In the genomic region with DNA sequence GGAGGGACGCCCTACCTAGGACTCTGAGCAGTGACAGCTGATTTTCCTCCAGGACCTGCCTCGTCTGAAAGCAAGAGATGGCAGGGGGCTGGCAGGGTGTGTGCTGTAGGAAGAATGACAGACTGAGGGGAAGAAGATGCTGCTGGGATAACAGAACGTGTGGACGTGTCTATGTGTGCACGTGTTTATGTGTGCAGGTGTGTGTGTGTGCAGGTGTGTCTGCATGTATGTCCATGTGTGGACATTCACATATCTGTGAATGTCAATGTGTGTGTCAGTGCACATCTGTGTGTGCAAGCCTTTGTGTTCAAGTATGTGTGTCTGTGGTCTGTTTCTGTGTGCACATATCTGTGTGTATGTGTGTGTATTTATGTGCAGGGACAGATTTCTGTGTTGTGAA, we compare ENCODE assay signal across 20 cellular contexts.
DNase-seq lines count a peak whose midpoint lies in the region; ATAC-seq, FAIRE-seq and TF ChIP-seq lines count a peak whose summit lies in the region.
"Had no signal": no experiment of that assay in that cellular context is flagged by ENCODE, and none has a peak within 500 bp of the region (broad histone marks: within the 10 kb centered on the region; RNA-seq: fewer than 3 reads in every experiment).

No MANE protein-coding gene starts in this region.

- FAIRE-seq in D721Med (lab: Jason Lieb, UNC), result peak; percentile 25
- FAIRE-seq: GM12878, GM19239 had no signal

- peak overlapping the region; percentile 45 for H3K23ac ChIP-seq in mesendoderm (ENCODE audit: low read length)

- WGBS in mesendoderm (ENCODE audit: extremely low coverage, insufficient coverage, low lambda C conversion rate), result no CpG with 5 or more reads among the region's 5 CpGs

- no peak overlapping the region for H2BK15ac ChIP-seq in mesendoderm (replicated peaks; ENCODE audit: low read depth)

- no peak overlapping the region for H3K4me3 ChIP-seq in mesendoderm (ENCODE audit: low read length)
- no peak overlapping the region for H3K4me3 ChIP-seq in osteoblast (ENCODE audit: insufficient read depth, low read length)
- H3K4me3 ChIP-seq in PC-9, result no peak overlapping the region
- H3K4me3 ChIP-seq: BLaER1 treated with 17β-estradiol and CSF1 and Interleukin-3, amounts not matched to agents 10 nM and 100 nM; GM12878; GM23248; HAP-1 had no signal

- H3K18ac ChIP-seq in mesendoderm (ENCODE audit: low read length), result no peak overlapping the region

- H3K9me3 ChIP-seq in T-helper 17 cell (ENCODE audit: control insufficient read depth, low read length, poor library complexity, severe bottlenecking) (no peaks in the 10 kb centered on the region), osteoblast (ENCODE audit: low read depth, low read length) (no peaks in the 10 kb centered on the region), PC-9 (ENCODE audit: insufficient read depth, low read depth) (no peaks in the 10 kb centered on the region)
- H3K9me3 ChIP-seq: BLaER1 treated with 17β-estradiol and CSF1 and Interleukin-3, amounts not matched to agents 10 nM and 100 nM; HAP-1 had no signal

- H3K36me3 ChIP-seq in mesendoderm (ENCODE audit: control insufficient read depth, insufficient read depth, low read length), result no peaks in the 10 kb centered on the region
- no peaks in the 10 kb centered on the region for H3K36me3 ChIP-seq in osteoblast (ENCODE audit: insufficient read depth, low read length)
- no peaks in the 10 kb centered on the region for H3K36me3 ChIP-seq in PC-9 (ENCODE audit: low read depth)
- H3K36me3 ChIP-seq: BLaER1 treated with 17β-estradiol and CSF1 and Interleukin-3, amounts not matched to agents 10 nM and 100 nM; HAP-1 had no signal

- H3K4me1 ChIP-seq in mesendoderm (ENCODE audit: control insufficient read depth, low read depth, low read length) (peaks cover 2% of the 10 kb centered on the region), osteoblast (ENCODE audit: insufficient read depth, low read length) (no peaks in the 10 kb centered on the region), PC-9 (replicated peaks; ENCODE audit: insufficient read depth) (no peaks in the 10 kb centered on the region), foreskin keratinocyte (no peaks in the 10 kb centered on the region)
- H3K4me1 ChIP-seq: HAP-1 had no signal

- H3K27me3 ChIP-seq in mesendoderm (ENCODE audit: insufficient read depth, low read length, poor library complexity) (no peaks in the 10 kb centered on the region), osteoblast (ENCODE audit: insufficient read depth, low read length) (no peaks in the 10 kb centered on the region), PC-9 (ENCODE audit: insufficient read depth, low read depth) (peaks cover 97% of the 10 kb centered on the region), foreskin keratinocyte (no peaks in the 10 kb centered on the region)
- H3K27me3 ChIP-seq: BLaER1 treated with 17β-estradiol and CSF1 and Interleukin-3, amounts not matched to agents 10 nM and 100 nM had no signal

- no peak overlapping the region for H3K4ac ChIP-seq in mesendoderm (ENCODE audit: low read depth, low read length)

- no peak overlapping the region for H3K4me3 Mint-ChIP-seq in T-helper 17 cell
- H3K4me3 Mint-ChIP-seq: B cell; CD8-positive, alpha-beta T cell had no signal

- no peak overlapping the region for H2AK5ac ChIP-seq in mesendoderm (ENCODE audit: low read length)

- no peaks in the 10 kb centered on the region for H3F3A ChIP-seq in PC-9 (ENCODE audit: insufficient read depth, low read depth)

- H3K4me1 Mint-ChIP-seq in T-helper 17 cell, result peaks cover 5% of the 10 kb centered on the region

- POLR2A ChIA-PET in PC-9 (lab: Charles Lee; ENCODE audit: unreplicated experiment), result no interaction called here

- no peak overlapping the region for H3K56ac ChIP-seq in mesendoderm (ENCODE audit: low read length)

- DNase-seq in D721Med (ENCODE audit: insufficient read length, low spot score), result no peak
- DNase-seq in T-helper 17 cell, result no peak
- no peak for DNase-seq in mesendoderm
- DNase-seq in osteoblast (ENCODE audit: insufficient read length, low spot score, missing footprints), result peak; percentile 23
- no peak for DNase-seq in NCI-H2081 (lab: John Stamatoyannopoulos, UW)
- no peak for DNase-seq in PC-9
- no peak for DNase-seq in foreskin keratinocyte
- DNase-seq: Calu3; CD8-positive, alpha-beta T cell; DMS 273 treated with DMSO at 0.1 percent for 48 hours; DMS53; DND-41; EL; GM23248; IMR-90 had no signal

- TF ChIP-seq CTCF in D721Med (IDR thresholded peaks at IDR 0.05; ENCODE audit: insufficient read depth, missing control alignments) (no peak), osteoblast (IDR thresholded peaks at IDR 0.05; ENCODE audit: extremely low read depth, low read depth, low read length) (no peak), PC-9 (conservative IDR thresholded peaks at IDR 0.05) (no peak), foreskin keratinocyte (conservative IDR thresholded peaks at IDR 0.05) (no peak)

- H2BK5ac ChIP-seq in mesendoderm (ENCODE audit: low read length), result no peak overlapping the region

- H3K36me3 Mint-ChIP-seq in T-helper 17 cell (ENCODE audit: low read depth), result no peaks in the 10 kb centered on the region
- H3K36me3 Mint-ChIP-seq: CD8-positive, alpha-beta T cell had no signal

- no peaks in the 10 kb centered on the region for H3K9me2 ChIP-seq in PC-9 (ENCODE audit: insufficient read depth)

- H3K79me2 ChIP-seq in mesendoderm (ENCODE audit: control insufficient read depth, insufficient read depth, low read length) (no peaks in the 10 kb centered on the region), osteoblast (ENCODE audit: insufficient read depth, low read length) (no peaks in the 10 kb centered on the region), PC-9 (ENCODE audit: low read depth) (no peaks in the 10 kb centered on the region)

- ATAC-seq in T-helper 17 cell, result no peak
- no peak for ATAC-seq in foreskin keratinocyte
- ATAC-seq: CD8-positive, alpha-beta T cell; GM12878 had no signal

- H4K8ac ChIP-seq in mesendoderm (ENCODE audit: low read depth, low read length), result no peak overlapping the region

- H3K79me1 ChIP-seq in mesendoderm (ENCODE audit: low read length), result no peaks in the 10 kb centered on the region

- H3K4me2 ChIP-seq in mesendoderm (ENCODE audit: low read length) (no peak overlapping the region), osteoblast (ENCODE audit: insufficient read depth, low read length) (no peak overlapping the region), PC-9 (no peak overlapping the region)
- H3K4me2 ChIP-seq: BLaER1 treated with 17β-estradiol and CSF1 and Interleukin-3, amounts not matched to agents 10 nM and 100 nM had no signal

- no peak overlapping the region for H3K9ac ChIP-seq in mesendoderm (ENCODE audit: low read length)
- H3K9ac ChIP-seq: BLaER1 treated with 17β-estradiol and CSF1 and Interleukin-3, amounts not matched to agents 10 nM and 100 nM; GM23248 had no signal

- H4K20me1 ChIP-seq in osteoblast (ENCODE audit: insufficient read depth, low read length) (no peaks in the 10 kb centered on the region), PC-9 (ENCODE audit: insufficient read depth) (no peaks in the 10 kb centered on the region; the same call in 1 of the 2 replicates)

- intact Hi-C loops in PC-9 (cut with micrococcal nuclease; ENCODE audit: unreplicated experiment), result no loop called here

- CTCF ChIA-PET in PC-9 (lab: Charles Lee), result no interaction called here

- no TSS peak for BruUV-seq in PC-9 (replicated peaks; lab: Mats Ljungman, UMichigan)

- peaks cover 3% of the 10 kb centered on the region for H3K27me3 Mint-ChIP-seq in T-helper 17 cell
- H3K27me3 Mint-ChIP-seq: B cell had no signal

- no peak overlapping the region for H2BK120ac ChIP-seq in mesendoderm (ENCODE audit: low read depth, low read length)

- H3K27ac ChIP-seq in mesendoderm (ENCODE audit: low read depth, low read length) (no peak overlapping the region), osteoblast (ENCODE audit: low read depth, low read length) (no peak overlapping the region), PC-9 (no peak overlapping the region), foreskin keratinocyte (no peak overlapping the region)
- H3K27ac ChIP-seq: BLaER1 treated with 17β-estradiol and CSF1 and Interleukin-3, amounts not matched to agents 10 nM and 100 nM; GM23248 had no signal

- H4K5ac ChIP-seq in mesendoderm (ENCODE audit: low read length), result no peak overlapping the region

- H2AFZ ChIP-seq in osteoblast (ENCODE audit: low read length), result no peak overlapping the region
- no peak overlapping the region for H2AFZ ChIP-seq in PC-9
- H2AFZ ChIP-seq: GM23248 had no signal

- peak overlapping the region; percentile 39 for H3K27ac Mint-ChIP-seq in T-helper 17 cell
- H3K27ac Mint-ChIP-seq: B cell; CD8-positive, alpha-beta T cell had no signal
